In the genomic region with DNA sequence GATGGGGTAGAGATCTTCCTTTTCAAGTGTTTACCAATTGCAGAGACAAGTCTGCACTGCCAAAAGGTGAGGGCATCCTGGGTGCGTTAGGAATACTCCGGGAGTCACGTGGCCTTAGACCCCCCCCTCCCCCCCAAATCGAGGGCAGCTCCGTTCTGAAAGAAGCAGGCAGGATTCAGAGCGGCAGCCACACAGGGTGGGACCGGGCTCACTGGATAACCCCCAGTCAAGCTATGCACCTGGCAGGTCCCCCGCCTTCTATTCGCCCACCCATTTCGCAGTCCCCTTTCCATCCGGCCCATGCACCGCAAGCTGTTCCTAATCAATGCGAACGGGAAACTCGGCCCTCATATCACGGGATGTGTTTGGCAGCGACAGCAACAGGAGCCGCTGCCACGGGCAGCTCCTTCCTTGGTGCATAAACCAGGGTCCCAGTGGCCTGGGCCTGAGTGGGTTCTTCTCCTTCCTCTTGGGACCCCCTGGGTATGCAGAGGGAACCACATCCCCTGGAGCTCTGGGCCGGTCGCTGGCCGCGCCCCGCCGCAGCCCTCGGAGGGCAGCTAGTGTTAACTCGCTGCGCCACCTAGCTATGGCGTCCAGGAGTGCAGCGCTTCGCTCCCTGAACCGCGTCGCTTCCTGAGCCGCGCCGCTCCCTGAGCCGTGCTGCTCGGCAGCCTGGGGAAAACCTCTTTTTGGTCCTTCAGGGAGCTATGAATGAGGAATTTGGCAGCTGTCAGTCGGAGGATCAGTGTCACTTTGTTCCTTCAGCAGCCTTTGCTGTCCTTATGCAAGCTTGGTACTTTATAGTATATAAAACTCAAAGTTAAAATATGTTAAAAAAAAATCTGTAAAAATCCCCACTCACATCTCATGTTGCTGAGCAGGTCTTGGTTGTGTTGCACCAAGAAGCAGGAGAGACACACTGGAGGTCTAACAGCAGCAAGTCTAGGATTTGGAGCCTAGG, we compare ENCODE assay signal across 8 cellular contexts. TPM values are rescaled to one million over a fixed set of nuclear protein-coding genes. Genes with fewer than 3 reads are reported as not detected.
DNase-seq lines count a peak whose midpoint lies in the region; ATAC-seq, FAIRE-seq and TF ChIP-seq lines count a peak whose summit lies in the region.

No MANE protein-coding gene starts in this region.

- no peaks in the 10 kb centered on the region for H3K9me3 Mint-ChIP-seq in natural killer cell treated with Interleukin-12 subunit alpha and Interleukin-12 subunit beta and Interleukin-15 and Interleukin-18, amount 100 ng/mL, for 72 hours
- no peaks in the 10 kb centered on the region for H3K9me3 Mint-ChIP-seq in stimulated activated naive B cell treated with anti-CD40 and anti-IgM and Interleukin-4, amounts not matched to agents 10 μg/mL and 1 μg/mL and 100 μg/mL, for 72 hours

- no peaks in the 10 kb centered on the region for H3K36me3 Mint-ChIP-seq in natural killer cell treated with Interleukin-12 subunit alpha and Interleukin-12 subunit beta and Interleukin-15 and Interleukin-18, amount 100 ng/mL, for 72 hours
- no peaks in the 10 kb centered on the region for H3K36me3 Mint-ChIP-seq in stimulated activated naive B cell treated with anti-CD40 and anti-IgM and Interleukin-4, amounts not matched to agents 10 μg/mL and 1 μg/mL and 100 μg/mL, for 72 hours

- peak; percentile 98 for TF ChIP-seq CTCF in LNCaP clone FGC (IDR thresholded peaks at IDR 0.05; ENCODE audit: control insufficient read depth, extremely low read depth, insufficient read depth)
- TF ChIP-seq CTCF in fibroblast of the aortic adventitia (IDR thresholded peaks at IDR 0.05; ENCODE audit: insufficient read depth, low read length), result peak; percentile 92

- peak; percentile 98 for FAIRE-seq in GM12891 (lab: Jason Lieb, UNC)

- DNase-seq in GM12891 (ENCODE audit: insufficient read length, low spot score) (peak; percentile 94), LNCaP clone FGC (ENCODE audit: low read depth) (no peak), SHP77 (lab: John Stamatoyannopoulos, UW) (peak; percentile 47 to 63), activated gamma-delta T cell (lab: John Stamatoyannopoulos, UW) (peak; percentile 45), fibroblast of the aortic adventitia (ENCODE audit: low read depth) (peak; percentile 79)
- DNase-seq in natural killer cell treated with Interleukin-12 subunit alpha and Interleukin-12 subunit beta and Interleukin-15 and Interleukin-18, amount 100 ng/mL, for 72 hours (ENCODE audit: low spot score), result peak; percentile 72
- peak; percentile 62 for DNase-seq in stimulated activated naive B cell treated with anti-CD40 and anti-IgM and Interleukin-4, amounts not matched to agents 10 μg/mL and 1 μg/mL and 100 μg/mL, for 72 hours

- no peak overlapping the region for H3K4me3 ChIP-seq in LNCaP clone FGC (ENCODE audit: low read depth, low read length)
- H3K4me3 ChIP-seq in fibroblast of the aortic adventitia (ENCODE audit: low read depth, low read length), result peak overlapping the region; percentile 49

- peaks cover 5 to 7% of the 10 kb centered on the region in 2 donors for H3K4me1 Mint-ChIP-seq in natural killer cell treated with Interleukin-12 subunit alpha and Interleukin-12 subunit beta and Interleukin-15 and Interleukin-18, amount 100 ng/mL, for 72 hours (ENCODE audit: low read depth in 2 of 2)
- peaks cover 7 to 13% of the 10 kb centered on the region in 2 donors for H3K4me1 Mint-ChIP-seq in stimulated activated naive B cell treated with anti-CD40 and anti-IgM and Interleukin-4, amounts not matched to agents 10 μg/mL and 1 μg/mL and 100 μg/mL, for 72 hours

- H3K27ac Mint-ChIP-seq in natural killer cell treated with Interleukin-12 subunit alpha and Interleukin-12 subunit beta and Interleukin-15 and Interleukin-18, amount 100 ng/mL, for 72 hours, result no peak overlapping the region
- H3K27ac Mint-ChIP-seq in stimulated activated naive B cell treated with anti-CD40 and anti-IgM and Interleukin-4, amounts not matched to agents 10 μg/mL and 1 μg/mL and 100 μg/mL, for 72 hours, result no peak overlapping the region

- peak; percentile 87 to 93 for ATAC-seq in natural killer cell treated with Interleukin-12 subunit alpha and Interleukin-12 subunit beta and Interleukin-15 and Interleukin-18, amount 100 ng/mL, for 72 hours
- ATAC-seq in stimulated activated naive B cell treated with anti-CD40 and anti-IgM and Interleukin-4, amounts not matched to agents 10 μg/mL and 1 μg/mL and 100 μg/mL, for 72 hours (replicated peaks), result peak; percentile 95 to 97
- no peak for ATAC-seq in HG02884 (IDR thresholded peaks at IDR 0.05; ENCODE audit: unreplicated experiment)

- TF ChIP-seq POLR2A in GM12891 (IDR thresholded peaks at IDR 0.05; ENCODE audit: low read depth, low read length), result no peak

- peak overlapping the region; percentile 82 for H3K4me3 Mint-ChIP-seq in natural killer cell treated with Interleukin-12 subunit alpha and Interleukin-12 subunit beta and Interleukin-15 and Interleukin-18, amount 100 ng/mL, for 72 hours
- peak overlapping the region; percentile 83 to 87 for H3K4me3 Mint-ChIP-seq in stimulated activated naive B cell treated with anti-CD40 and anti-IgM and Interleukin-4, amounts not matched to agents 10 μg/mL and 1 μg/mL and 100 μg/mL, for 72 hours

- H3K27me3 Mint-ChIP-seq in natural killer cell treated with Interleukin-12 subunit alpha and Interleukin-12 subunit beta and Interleukin-15 and Interleukin-18, amount 100 ng/mL, for 72 hours, result peaks cover 14 to 21% of the 10 kb centered on the region in 2 donors
- peaks cover 14 to 26% of the 10 kb centered on the region in 2 donors for H3K27me3 Mint-ChIP-seq in stimulated activated naive B cell treated with anti-CD40 and anti-IgM and Interleukin-4, amounts not matched to agents 10 μg/mL and 1 μg/mL and 100 μg/mL, for 72 hours

TF ChIP-seq in GM12891, 5 proteins besides CTCF, POLR2A, EP300 and RAD21:
- TF ChIP-seq PAX5 (IDR thresholded peaks at IDR 0.05; ENCODE audit: insufficient read depth, low read length, severe bottlenecking), result no peak
- TF ChIP-seq TAF1 (IDR thresholded peaks at IDR 0.05; ENCODE audit: low read depth, low read length), result no peak
- TF ChIP-seq SPI1 (IDR thresholded peaks at IDR 0.05; ENCODE audit: low read depth, low read length), result no peak
- no peak for TF ChIP-seq POLR2AphosphoS5 (IDR thresholded peaks at IDR 0.05; ENCODE audit: low read depth, low read length)
- no peak for TF ChIP-seq POU2F2 (IDR thresholded peaks at IDR 0.05; ENCODE audit: low read depth, low read length)

RNA-seq across cellular contexts. Expression of a gene that starts 41.4 kb away (rescaled TPM):
- 5.6 TPM for polyA plus RNA-seq in GM12891 (2012; ENCODE audit: low read depth, missing spikeins)
- total RNA-seq in fibroblast of the aortic adventitia (ENCODE audit: low replicate concordance), result 0.63 and 1.4 TPM in 2 replicates
- 1 to 10 TPM in 1 of 2 donors, under 1 TPM in 1; 0.86 to 1.4 TPM for total RNA-seq in natural killer cell treated with Interleukin-12 subunit alpha and Interleukin-12 subunit beta and Interleukin-15 and Interleukin-18, amount 100 ng/mL, for 72 hours

RNA-seq across cellular contexts. Expression of a gene that starts 55.3 kb away (rescaled TPM):
- polyA plus RNA-seq in GM12891 (2012; ENCODE audit: low read depth, missing spikeins), result 39.2 TPM
- 19.2 and 23.9 TPM in 2 replicates for total RNA-seq in fibroblast of the aortic adventitia (ENCODE audit: low replicate concordance)
- 100 to 1,000 TPM in 1 of 2 donors, 10 to 100 TPM in 1; 54.6 to 120 TPM for total RNA-seq in natural killer cell treated with Interleukin-12 subunit alpha and Interleukin-12 subunit beta and Interleukin-15 and Interleukin-18, amount 100 ng/mL, for 72 hours

RNA-seq across cellular contexts. Expression of a gene that starts 56.8 kb away (rescaled TPM):
- 24.0 TPM for polyA plus RNA-seq in GM12891 (2012; ENCODE audit: low read depth, missing spikeins)
- total RNA-seq in fibroblast of the aortic adventitia (ENCODE audit: low replicate concordance), result 11.5 and 51.2 TPM in 2 replicates
- 100 to 1,000 TPM; 129 to 138 TPM for total RNA-seq in natural killer cell treated with Interleukin-12 subunit alpha and Interleukin-12 subunit beta and Interleukin-15 and Interleukin-18, amount 100 ng/mL, for 72 hours
